ENCODE assay signal across 24 cellular contexts in the genomic region with DNA sequence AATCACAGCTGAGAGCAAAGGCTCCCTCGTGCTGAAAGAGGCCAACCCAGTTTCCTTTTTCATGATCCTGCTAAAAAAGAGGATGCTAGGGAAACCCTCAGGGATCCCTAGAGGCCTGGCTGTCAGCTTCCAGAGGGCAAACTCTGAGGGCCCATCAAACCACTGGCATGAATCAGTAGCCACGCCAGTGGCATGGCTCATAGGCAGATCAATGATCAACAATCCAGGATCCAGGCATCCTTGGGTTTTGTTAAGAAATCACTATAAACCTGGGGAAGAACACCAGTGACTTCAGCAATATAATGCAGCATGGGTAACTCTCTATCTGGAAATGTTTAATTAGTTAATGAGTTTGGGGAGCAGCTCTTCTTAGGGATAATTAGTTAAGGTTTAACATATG.
"Had no signal": no experiment of that assay in that cellular context is flagged by ENCODE, and none has a peak within 500 bp of the region (broad histone marks: within the 10 kb centered on the region; RNA-seq: fewer than 3 reads in every experiment).

No MANE protein-coding gene starts in this region.

- H3K27ac ChIP-seq: Peyer's patch, SJSA1 had no signal

- H3K9me3 Mint-ChIP-seq: activated naive CD4-positive, alpha-beta T cell treated with anti-CD3 and anti-CD28 coated beads, Interleukin-2, amount 50 U/mL, for 24 hours; activated T-helper 1 cell treated with anti-CD3 and anti-CD28 coated beads, Interleukin-12 subunit alpha, Interleukin-12 subunit beta, Interleukin-2, Interleukin-4 antibody, amounts not matched to agents 30 ng/mL and 10 ng/mL and 1 ng/mL, durations not matched to agents 14 hours and 24 hours and 36 hours; T-helper 2 cell treated with Interferon-gamma antibody and Interleukin-4, amounts not matched to agents 5 μg/mL and 100 μg/mL, for 36 hours; WTC11 had no signal

- H3K36me3 ChIP-seq: Peyer's patch, SJSA1 had no signal

- H3K4me1 Mint-ChIP-seq: activated naive CD4-positive, alpha-beta T cell treated with anti-CD3 and anti-CD28 coated beads, Interleukin-2, amount 50 U/mL, for 24 hours had no signal

- H3K4me3 Mint-ChIP-seq: activated CD8-positive, alpha-beta T cell treated with anti-CD3 and anti-CD28 coated beads, Interleukin-2, amount 10 ng/mL, durations not matched to agents 7 days and 5 days; activated naive CD4-positive, alpha-beta T cell treated with anti-CD3 and anti-CD28 coated beads, Interleukin-2, amount 50 U/mL, for 24 hours; activated T-cell treated with anti-CD3 and anti-CD28 coated beads, Interleukin-2, amount 50 U/mL, for 24 hours; activated T-helper 1 cell treated with anti-CD3 and anti-CD28 coated beads, Interleukin-12 subunit alpha, Interleukin-12 subunit beta, Interleukin-2, Interleukin-4 antibody, amounts not matched to agents 30 ng/mL and 10 ng/mL and 1 ng/mL, durations not matched to agents 14 hours and 24 hours and 36 hours; T-helper 2 cell treated with Interferon-gamma antibody and Interleukin-4, amounts not matched to agents 5 μg/mL and 100 μg/mL, for 36 hours; WTC11 had no signal

- H3K27me3 ChIP-seq: Peyer's patch, SJSA1 had no signal

- H3K4me3 ChIP-seq: Peyer's patch, SJSA1 had no signal

- H3K27ac Mint-ChIP-seq: activated CD8-positive, alpha-beta T cell treated with anti-CD3 and anti-CD28 coated beads, Interleukin-2, amount 10 ng/mL, durations not matched to agents 7 days and 5 days; activated naive CD4-positive, alpha-beta T cell treated with anti-CD3 and anti-CD28 coated beads, Interleukin-2, amount 50 U/mL, for 24 hours; activated T-cell treated with anti-CD3 and anti-CD28 coated beads, Interleukin-2, amount 50 U/mL, for 24 hours; activated T-helper 1 cell treated with anti-CD3 and anti-CD28 coated beads, Interleukin-12 subunit alpha, Interleukin-12 subunit beta, Interleukin-2, Interleukin-4 antibody, amounts not matched to agents 30 ng/mL and 10 ng/mL and 1 ng/mL, durations not matched to agents 14 hours and 24 hours and 36 hours; T-helper 2 cell treated with Interferon-gamma antibody and Interleukin-4, amounts not matched to agents 5 μg/mL and 100 μg/mL, for 36 hours; WTC11 had no signal

- H3K36me3 Mint-ChIP-seq: activated naive CD4-positive, alpha-beta T cell treated with anti-CD3 and anti-CD28 coated beads, Interleukin-2, amount 50 U/mL, for 24 hours; WTC11 had no signal

- DNase-seq: activated CD4-positive, alpha-beta T cell treated with anti-CD3 and anti-CD28 coated beads for 48 hours; activated CD4-positive, alpha-beta T cell treated with anti-CD3 and anti-CD28 coated beads, Interleukin-2, amount 50 U/mL, for 4 hours; activated CD4-positive, CD25-positive, alpha-beta regulatory T cell treated with anti-CD3 and anti-CD28 coated beads, Interleukin-2, amount 50 U/mL, for 72 hours; activated CD8-positive, alpha-beta T cell treated with anti-CD3 and anti-CD28 coated beads, Interleukin-2, amount 10 ng/mL, durations not matched to agents 7 days and 5 days; activated effector memory CD4-positive, alpha-beta T cell treated with Interleukin-2 at 50 U/mL for 16 hours; activated naive CD4-positive, alpha-beta T cell; activated T-cell treated with anti-CD3 and anti-CD28 coated beads, Interleukin-2, amount 50 U/mL, for 24 hours; aorta; central memory CD4-positive, alpha-beta T cell; NCI-H146; NCI-H187 treated with DMSO at 0.1 percent for 48 hours; NCI-H2081 treated with DMSO at 0.1 percent for 48 hours; NCI-H2171 treated with DMSO at 0.1 percent for 48 hours; NCI-H226; NCI-H510A; Peyer's patch; SHP77; SW 1271 had no signal

- ATAC-seq: activated CD8-positive, alpha-beta T cell treated with anti-CD3 and anti-CD28 coated beads, Interleukin-2, amount 10 ng/mL, durations not matched to agents 7 days and 5 days; SK-N-SH treated with all-trans-retinoic acid at 6 μM for 48 hours; WTC11 had no signal

- H3K9me3 ChIP-seq: Peyer's patch, SJSA1 had no signal

- H3K4me1 ChIP-seq: Peyer's patch, SJSA1 had no signal
